ENCODE assay signal across 9 cellular contexts in the genomic region with DNA sequence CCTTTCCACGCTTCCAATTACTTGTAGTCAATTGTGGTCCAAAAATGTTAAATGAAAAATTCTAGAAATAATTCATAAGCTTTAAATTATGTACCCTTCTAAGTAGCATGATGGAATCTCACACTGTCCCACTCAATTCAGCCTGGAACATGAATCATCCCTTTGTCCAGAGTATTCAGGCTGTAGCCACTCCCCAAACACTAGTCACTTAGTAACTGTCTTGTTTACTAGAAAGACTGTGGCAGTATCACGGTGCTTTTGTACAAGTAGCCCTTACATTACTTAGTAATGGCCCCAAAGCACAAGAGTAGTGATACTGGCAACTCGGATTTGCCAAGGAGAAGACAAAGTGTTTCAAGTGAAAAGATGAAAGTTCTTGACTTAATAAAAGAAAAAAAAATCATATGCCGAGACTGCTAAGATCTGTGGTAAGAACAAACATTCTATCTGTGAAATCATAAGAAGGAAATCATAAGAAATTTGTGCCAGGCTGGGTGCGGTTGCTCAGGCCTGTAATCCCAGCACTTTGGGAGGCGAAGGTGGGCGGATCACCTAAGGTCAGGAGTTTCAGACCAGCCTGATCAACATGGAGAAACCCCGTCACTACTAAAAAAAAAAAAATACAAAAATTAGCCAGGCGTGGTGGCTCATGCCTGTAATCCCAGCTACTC.
A peak's percentile ranks its signal among the peaks of the same experiment; 100 is the strongest.
DNase-seq lines count a peak whose midpoint lies in the region; ATAC-seq and TF ChIP-seq lines count a peak whose summit lies in the region.
"Had no signal": no experiment of that assay in that cellular context is flagged by ENCODE, and none has a peak within 500 bp of the region (broad histone marks: within the 10 kb centered on the region; RNA-seq: fewer than 3 reads in every experiment).

No MANE protein-coding gene starts in this region.

- H3K4me3 ChIP-seq in HCT116 (replicated peaks in 1 of 2; ENCODE audit: low read depth in 1 of 2, low read length in 2 of 2) (no peak overlapping the region), skeletal muscle satellite cell (ENCODE audit: low read length) (no peak overlapping the region)

- no TSS peak for BruUV-seq in HCT116 (replicated peaks; lab: Mats Ljungman, UMichigan)

- peaks cover 3 to 10% of the 10 kb centered on the region in 2 donors for H3K36me3 Mint-ChIP-seq in activated T-cell treated with anti-CD3 and anti-CD28 coated beads, Interleukin-2, amount 50 U/mL, for 72 hours (ENCODE audit: insufficient read depth in 2 of 2)
- peaks cover 28% of the 10 kb centered on the region for H3K36me3 Mint-ChIP-seq in activated CD4-positive, alpha-beta memory T cell treated with anti-CD3 and anti-CD28 coated beads for 36 hours

- H3K79me2 ChIP-seq in HCT116 (ENCODE audit: insufficient read depth, low read length): no peaks in the 10 kb centered on the region

- DNase-seq in HCT116 (ENCODE audit: low read depth, low spot score) (peak; percentile 71), foreskin melanocyte (peak; percentile 95), NCI-H2107 (lab: John Stamatoyannopoulos, UW) (no peak)
- DNase-seq in activated T-cell treated with anti-CD3 and anti-CD28 coated beads, Interleukin-2, amount 50 U/mL, for 72 hours: no peak
- no peak for DNase-seq in activated CD4-positive, alpha-beta memory T cell treated with anti-CD3 and anti-CD28 coated beads for 36 hours
- DNase-seq: NCI-H2171 treated with DMSO at 0.1 percent for 48 hours had no signal

- RAD21 ChIA-PET in HCT116 (lab: Charles Lee; ENCODE audit: low non-redundant PET in 1 of 2, low total read pairs in 2 of 2, uncharacterized antibody in 2 of 2, unreplicated experiment in 2 of 2): no interaction called here

- no peaks in the 10 kb centered on the region for H3K4me1 Mint-ChIP-seq in activated T-cell treated with anti-CD3 and anti-CD28 coated beads, Interleukin-2, amount 50 U/mL, for 72 hours (ENCODE audit: low read depth)
- no peaks in the 10 kb centered on the region for H3K4me1 Mint-ChIP-seq in activated CD4-positive, alpha-beta memory T cell treated with anti-CD3 and anti-CD28 coated beads for 36 hours (ENCODE audit: low read depth)

- no peak for TF ChIP-seq RAD21 in HCT116 (IDR thresholded peaks at IDR 0.05; ENCODE audit: low read depth)

- no peaks in the 10 kb centered on the region for H3K36me3 ChIP-seq in HCT116 (ENCODE audit: control insufficient read depth in 1 of 2, insufficient read depth in 2 of 2, low read length in 2 of 2)
- peaks cover 25% of the 10 kb centered on the region for H3K36me3 ChIP-seq in skeletal muscle satellite cell (ENCODE audit: insufficient read depth, low read length)

- H3K4me3 Mint-ChIP-seq in activated T-cell treated with anti-CD3 and anti-CD28 coated beads, Interleukin-2, amount 50 U/mL, for 72 hours: no peak overlapping the region
- no peak overlapping the region for H3K4me3 Mint-ChIP-seq in activated CD4-positive, alpha-beta memory T cell treated with anti-CD3 and anti-CD28 coated beads for 36 hours

- H3K4me1 ChIP-seq in HCT116 (ENCODE audit: control insufficient read depth in 1 of 2, insufficient read depth in 2 of 2, low read length in 2 of 2) (peaks cover 0 to 9% of the 10 kb centered on the region in 2 experiments; a peak in 2 of 4 replicates), skeletal muscle satellite cell (ENCODE audit: control insufficient read depth, insufficient read depth, low read length) (peaks cover 8% of the 10 kb centered on the region)

- CTCF ChIA-PET in HCT116 (lab: Charles Lee): interaction anchor here (0.7 kb wide), 1 partner anchor 831 kb away, joined by 3 read pairs; no protein-coding TSS in a partner anchor
- CTCF ChIA-PET in activated CD4-positive, alpha-beta memory T cell treated with anti-CD3 and anti-CD28 coated beads for 36 hours (lab: Charles Lee): no interaction called here

- no peaks in the 10 kb centered on the region for H3K9me2 ChIP-seq in HCT116 (ENCODE audit: insufficient read depth)

- peak; percentile 92 for ATAC-seq in HCT116
- ATAC-seq in SK-N-SH treated with all-trans-retinoic acid at 6 μM for 48 hours: peak; percentile 99
- no peak for ATAC-seq in activated T-cell treated with anti-CD3 and anti-CD28 coated beads, Interleukin-2, amount 50 U/mL, for 72 hours (replicated peaks in 1 of 2)
- no peak for ATAC-seq in GM18520 (IDR thresholded peaks at IDR 0.05; ENCODE audit: unreplicated experiment)

- H3K4me2 ChIP-seq in HCT116 (ENCODE audit: low read length) (peak overlapping the region; percentile 36; the same call in 1 of the 2 replicates), skeletal muscle satellite cell (ENCODE audit: low read length) (no peak overlapping the region)

- H3K27ac Mint-ChIP-seq in activated T-cell treated with anti-CD3 and anti-CD28 coated beads, Interleukin-2, amount 50 U/mL, for 72 hours: no peak overlapping the region
- H3K27ac Mint-ChIP-seq in activated CD4-positive, alpha-beta memory T cell treated with anti-CD3 and anti-CD28 coated beads for 36 hours: no peak overlapping the region

- no peaks in the 10 kb centered on the region for H3K27me3 ChIP-seq in HCT116 (ENCODE audit: insufficient read depth, low read length)
- no peaks in the 10 kb centered on the region for H3K27me3 ChIP-seq in skeletal muscle satellite cell (ENCODE audit: control insufficient read depth, insufficient read depth, low read length)

- TF ChIP-seq POLR2A in HCT116 (IDR thresholded peaks at IDR 0.05; ENCODE audit: borderline replicate concordance, extremely low read depth, insufficient read depth, insufficient read length): no peak

- H3K9ac ChIP-seq in HCT116 (ENCODE audit: low read length) (no peak overlapping the region), skeletal muscle satellite cell (ENCODE audit: low read depth, low read length) (peak overlapping the region; percentile 35)

- no peaks in the 10 kb centered on the region for H3K9me3 Mint-ChIP-seq in activated T-cell treated with anti-CD3 and anti-CD28 coated beads, Interleukin-2, amount 50 U/mL, for 72 hours
- no peaks in the 10 kb centered on the region for H3K9me3 Mint-ChIP-seq in activated CD4-positive, alpha-beta memory T cell treated with anti-CD3 and anti-CD28 coated beads for 36 hours

- POLR2A ChIA-PET in HCT116 (lab: Charles Lee): no interaction called here
- POLR2A ChIA-PET in activated CD4-positive, alpha-beta memory T cell treated with anti-CD3 and anti-CD28 coated beads for 36 hours (lab: Charles Lee): no interaction called here

- H2AFZ ChIP-seq in HCT116 (ENCODE audit: low read depth, low read length, poor library complexity, severe bottlenecking): no peak overlapping the region

- no peaks in the 10 kb centered on the region for H4K20me1 ChIP-seq in HCT116 (ENCODE audit: insufficient read depth)

- H3K27me3 Mint-ChIP-seq in activated T-cell treated with anti-CD3 and anti-CD28 coated beads, Interleukin-2, amount 50 U/mL, for 72 hours (ENCODE audit: low read depth): no peaks in the 10 kb centered on the region
- no peaks in the 10 kb centered on the region for H3K27me3 Mint-ChIP-seq in activated CD4-positive, alpha-beta memory T cell treated with anti-CD3 and anti-CD28 coated beads for 36 hours

- intact Hi-C loops in HCT116 (cut with micrococcal nuclease): no loop called here
- intact Hi-C loops in activated CD4-positive, alpha-beta memory T cell treated with anti-CD3 and anti-CD28 coated beads for 36 hours (cut with micrococcal nuclease): no loop called here

- H3K9me3 ChIP-seq in HCT116 (ENCODE audit: control insufficient read depth in 1 of 2, insufficient read depth in 1 of 2, low read depth in 1 of 2, low read length in 2 of 2): no peaks in the 10 kb centered on the region
- H3K9me3 ChIP-seq in skeletal muscle satellite cell (replicated peaks; ENCODE audit: low read length): no peaks in the 10 kb centered on the region

- no peak overlapping the region for H3K27ac ChIP-seq in HCT116 (ENCODE audit: low read depth, low read length)

- TF ChIP-seq CTCF in HCT116 (IDR thresholded peaks at IDR 0.05 in 2 of 3, conservative IDR thresholded peaks at IDR 0.05 in 1 of 3; ENCODE audit: borderline replicate concordance in 1 of 3, insufficient read depth in 1 of 3, low read depth in 2 of 3, low read length in 2 of 3): no peak

TF ChIP-seq in HCT116, 20 proteins besides CTCF, POLR2A, EP300 and RAD21 (continues in another document):
- TF ChIP-seq, protein P1, sequence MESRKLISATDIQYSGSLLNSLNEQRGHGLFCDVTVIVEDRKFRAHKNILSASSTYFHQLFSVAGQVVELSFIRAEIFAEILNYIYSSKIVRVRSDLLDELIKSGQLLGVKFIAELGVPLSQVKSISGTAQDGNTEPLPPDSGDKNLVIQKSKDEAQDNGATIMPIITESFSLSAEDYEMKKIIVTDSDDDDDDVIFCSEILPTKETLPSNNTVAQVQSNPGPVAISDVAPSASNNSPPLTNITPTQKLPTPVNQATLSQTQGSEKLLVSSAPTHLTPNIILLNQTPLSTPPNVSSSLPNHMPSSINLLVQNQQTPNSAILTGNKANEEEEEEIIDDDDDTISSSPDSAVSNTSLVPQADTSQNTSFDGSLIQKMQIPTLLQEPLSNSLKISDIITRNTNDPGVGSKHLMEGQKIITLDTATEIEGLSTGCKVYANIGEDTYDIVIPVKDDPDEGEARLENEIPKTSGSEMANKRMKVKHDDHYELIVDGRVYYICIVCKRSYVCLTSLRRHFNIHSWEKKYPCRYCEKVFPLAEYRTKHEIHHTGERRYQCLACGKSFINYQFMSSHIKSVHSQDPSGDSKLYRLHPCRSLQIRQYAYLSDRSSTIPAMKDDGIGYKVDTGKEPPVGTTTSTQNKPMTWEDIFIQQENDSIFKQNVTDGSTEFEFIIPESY (IDR thresholded peaks at IDR 0.05; ENCODE audit: extremely low read depth, insufficient replicate concordance, low read length): no peak
- TF ChIP-seq SRF (IDR thresholded peaks at IDR 0.05; ENCODE audit: low read depth) (no peak), ZFX (IDR thresholded peaks at IDR 0.05) (no peak)

TF ChIP-seq in SK-N-SH treated with all-trans-retinoic acid at 6 μM for 48 hours, 23 proteins besides CTCF, POLR2A, EP300 and RAD21 (continues in another document):
- no peak for TF ChIP-seq CREB5 (CRISPR knock-in tag; IDR thresholded peaks at IDR 0.05; ENCODE audit: low read depth)
- TF ChIP-seq RARB (CRISPR knock-in tag; IDR thresholded peaks at IDR 0.05): no peak
- TF ChIP-seq GLIS3 (CRISPR knock-in tag; IDR thresholded peaks at IDR 0.05): no peak
- TF ChIP-seq TOX (CRISPR knock-in tag; IDR thresholded peaks at IDR 0.05; ENCODE audit: borderline replicate concordance): no peak

Comparison
In these comparisons a context has a peak if more than half of its experiments do, and no peak if none do; other contexts are left out.
1. ATAC-seq: peak in HCT116 (single experiment) and SK-N-SH treated with all-trans-retinoic acid at 6 μM for 48 hours (single experiment); none in activated T-cell treated with anti-CD3 and anti-CD28 coated beads, Interleukin-2, amount 50 U/mL, for 72 hours (0 of 2) and GM18520 (single experiment).
2. DNase-seq: peak in HCT116 (single experiment) and foreskin melanocyte (single experiment); none in activated T-cell treated with anti-CD3 and anti-CD28 coated beads, Interleukin-2, amount 50 U/mL, for 72 hours (0 of 2), activated CD4-positive, alpha-beta memory T cell treated with anti-CD3 and anti-CD28 coated beads for 36 hours (single experiment) and NCI-H2107 (single experiment).